In the genomic region with DNA sequence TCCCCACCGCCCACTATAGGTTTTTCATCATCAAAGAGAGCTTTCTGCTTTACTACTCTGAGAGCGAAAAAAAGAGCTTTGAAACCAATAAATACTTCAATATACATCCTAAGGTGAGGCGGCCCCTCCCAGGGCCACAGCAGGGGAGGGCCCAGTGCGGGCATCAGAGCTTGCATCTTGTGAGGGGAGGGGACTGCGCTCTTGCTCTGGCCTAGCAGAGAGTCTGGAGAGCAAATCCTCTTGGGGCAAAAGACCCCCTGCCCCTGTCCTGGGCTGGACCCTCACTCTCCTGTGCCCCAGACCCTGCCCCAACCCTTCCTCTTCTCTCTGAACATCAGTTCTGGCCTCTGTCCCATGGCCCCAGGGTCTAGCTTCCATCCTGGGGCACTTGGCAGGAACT, we compare ENCODE assay signal across 24 cellular contexts. TPM values are rescaled to one million over a fixed set of nuclear protein-coding genes. Genes with fewer than 3 reads are reported as not detected.
"Had no signal": no experiment of that assay in that cellular context is flagged by ENCODE, and none has a peak within 500 bp of the region (broad histone marks: within the 10 kb centered on the region; RNA-seq: fewer than 3 reads in every experiment).

No MANE protein-coding gene starts in this region.

- H3K27ac ChIP-seq: brain microvascular endothelial cell, colonic mucosa had no signal

- H3K4me3 ChIP-seq: colonic mucosa had no signal

- H3K9me3 ChIP-seq: colonic mucosa had no signal

- DNase-seq: activated CD4-positive, alpha-beta memory T cell treated with anti-CD3 and anti-CD28 coated beads for 36 hours; activated CD4-positive, alpha-beta T cell treated with anti-CD3 and anti-CD28 coated beads for 36 hours; activated CD4-positive, alpha-beta T cell treated with anti-CD3 and anti-CD28 coated beads, Interleukin-2, amount 10 ng/mL, durations not matched to agents 24 days and 14 days; activated CD4-positive, CD25-positive, alpha-beta regulatory T cell; activated CD4-positive, CD25-positive, alpha-beta regulatory T cell treated with anti-CD3 and anti-CD28 coated beads, Interleukin-2, amount 50 U/mL, for 72 hours; activated CD8-positive, alpha-beta memory T cell treated with anti-CD3 and anti-CD28 coated beads, Interleukin-2, amount 10 ng/mL, durations not matched to agents 7 days and 5 days; activated CD8-positive, alpha-beta memory T cell treated with anti-CD3 and anti-CD28 coated beads, Interleukin-2, amount 50 U/mL, for 4 hours; activated CD8-positive, alpha-beta T cell treated with anti-CD3 and anti-CD28 coated beads, Interleukin-2, amount 10 ng/mL, durations not matched to agents 7 days and 5 days; activated effector memory CD4-positive, alpha-beta T cell treated with anti-CD3 and anti-CD28 coated beads, Interleukin-2, amount 50 U/mL, for 16 hours; activated naive CD4-positive, alpha-beta T cell treated with anti-CD3 and anti-CD28 coated beads for 36 hours; activated naive CD8-positive, alpha-beta T cell treated with anti-CD3 and anti-CD28 coated beads for 36 hours; activated T-cell treated with anti-CD3 and anti-CD28 coated beads, Interleukin-2, amount 50 U/mL, for 1 hour; activated T-cell treated with anti-CD3 and anti-CD28 coated beads, Interleukin-2, amount 50 U/mL, for 48 hours; brain microvascular endothelial cell; caudate nucleus; colonic mucosa; effector memory CD4-positive, alpha-beta T cell; endodermal cell; foreskin fibroblast; head of caudate nucleus; T-helper 1 cell; T-helper 2 cell had no signal

- H3K4me1 ChIP-seq: colonic mucosa had no signal

- H3K36me3 ChIP-seq: brain microvascular endothelial cell, colonic mucosa had no signal

- H3K27me3 ChIP-seq: colonic mucosa had no signal

- ATAC-seq: activated CD4-positive, alpha-beta T cell treated with anti-CD3 and anti-CD28 coated beads for 36 hours; activated CD8-positive, alpha-beta memory T cell treated with anti-CD3 and anti-CD28 coated beads, Interleukin-2, amount 10 ng/mL, durations not matched to agents 7 days and 5 days; activated CD8-positive, alpha-beta T cell treated with anti-CD3 and anti-CD28 coated beads, Interleukin-2, amount 10 ng/mL, durations not matched to agents 7 days and 5 days; esophagus mucosa had no signal

RNA-seq across cellular contexts. Expression of gene PLEKHD1, which starts 15.6 kb away (rescaled TPM):
- total RNA-seq: activated naive CD4-positive, alpha-beta T cell treated with anti-CD3 and anti-CD28 coated beads for 36 hours; activated T-helper 1 cell treated with anti-CD3 and anti-CD28 coated beads, Interleukin-12 subunit alpha, Interleukin-12 subunit beta, Interleukin-2, Interleukin-4 antibody, amounts not matched to agents 30 ng/mL and 10 ng/mL and 1 ng/mL, durations not matched to agents 14 hours and 24 hours and 36 hours; esophagus mucosa had no signal
